ENCODE assay signal across 13 cellular contexts in the genomic region with DNA sequence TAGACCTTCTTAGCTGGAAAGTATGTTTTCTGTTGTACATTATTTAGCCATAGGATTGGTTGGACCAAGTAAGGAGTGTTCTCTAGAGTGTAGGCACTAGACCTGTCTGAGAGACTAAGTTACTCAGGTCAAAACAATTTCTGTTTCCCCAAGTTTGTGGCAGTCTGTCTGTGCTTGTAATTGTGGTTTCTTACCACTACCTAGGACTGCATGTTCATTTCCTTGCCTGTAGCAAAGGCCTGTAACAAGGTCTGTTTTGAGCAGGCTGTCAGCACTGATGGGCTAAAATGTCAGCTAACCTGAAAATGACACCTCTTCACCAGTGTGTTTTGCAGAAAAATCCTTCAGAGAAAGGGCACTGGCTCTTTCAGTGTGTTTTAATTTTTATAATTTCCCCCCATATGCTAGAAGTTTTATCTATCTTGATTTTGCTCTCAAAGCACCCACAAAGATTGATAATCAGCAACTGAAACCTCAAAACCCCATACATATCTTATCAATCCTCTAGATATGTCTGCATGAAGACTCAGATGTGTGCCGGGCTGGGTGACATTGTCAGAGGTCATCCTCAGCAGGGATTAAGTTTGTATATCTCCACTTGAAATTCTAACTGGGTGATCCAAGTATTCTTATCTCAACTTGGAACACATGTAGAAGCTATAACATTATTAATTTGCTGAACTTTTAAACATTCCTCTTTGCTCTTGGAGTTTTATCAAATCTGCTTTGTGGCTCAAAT. TPM values are rescaled to one million over a fixed set of nuclear protein-coding genes. Genes with fewer than 3 reads are reported as not detected.
DNase-seq lines count a peak whose midpoint lies in the region; ATAC-seq and TF ChIP-seq lines count a peak whose summit lies in the region.
"Had no signal": no experiment of that assay in that cellular context is flagged by ENCODE, and none has a peak within 500 bp of the region (broad histone marks: within the 10 kb centered on the region; RNA-seq: fewer than 3 reads in every experiment).

No MANE protein-coding gene starts in this region.

- no peaks in the 10 kb centered on the region for H3K79me2 ChIP-seq in mammary epithelial cell (ENCODE audit: insufficient read depth, low read length)

- no peaks in the 10 kb centered on the region for H4K20me1 ChIP-seq in mammary epithelial cell (ENCODE audit: insufficient read depth, low read length)

- H3K27ac ChIP-seq in mammary epithelial cell (ENCODE audit: insufficient read depth, low read depth, low read length) (peak overlapping the region; percentile 37), breast epithelium (no peak overlapping the region), aorta (ENCODE audit: low read depth in 1 of 2, low read length in 2 of 2) (no peak overlapping the region)
- H3K27ac ChIP-seq: dorsolateral prefrontal cortex had no signal

- TF ChIP-seq POLR2A in breast epithelium (IDR thresholded peaks at IDR 0.05), result no peak

- H3K36me3 ChIP-seq in mammary epithelial cell (ENCODE audit: insufficient read depth, low read length), result no peaks in the 10 kb centered on the region
- H3K36me3 ChIP-seq in breast epithelium, result no peaks in the 10 kb centered on the region
- no peaks in the 10 kb centered on the region for H3K36me3 ChIP-seq in aorta (ENCODE audit: control insufficient read depth in 1 of 2, insufficient read depth in 2 of 2, low read length in 1 of 2)
- H3K36me3 ChIP-seq: stomach had no signal

- WGBS in mammary epithelial cell (ENCODE audit: low coverage, missing lambda C conversion rate), result 88% methylated on average over 1 of the region's 1 CpG
- 65 to 77% methylated on average over 1 of the region's 1 CpG for WGBS in aorta, 2 donors

- dilution Hi-C loops in mammary epithelial cell (cut with HindIII; ENCODE audit: low sequenced_read_pairs), result no loop called here

- no peaks in the 10 kb centered on the region for H3K36me3 Mint-ChIP-seq in T-cell
- H3K36me3 Mint-ChIP-seq: naive B cell had no signal

- CTCF ChIA-PET in mammary epithelial cell (lab: Charles Lee; ENCODE audit: low non-redundant PET), result no interaction called here
- CTCF ChIA-PET in T-cell (lab: Charles Lee), result interaction anchor here in 1 of 2 donors (0.8 kb wide), 1 partner anchor 29 kb away, joined by 3 read pairs; no protein-coding TSS in a partner anchor

- no TSS peak for BruUV-seq in mammary epithelial cell (replicated peaks; lab: Mats Ljungman, UMichigan)

- H3K27me3 ChIP-seq in mammary epithelial cell (ENCODE audit: insufficient read depth, low read length) (no peaks in the 10 kb centered on the region), breast epithelium (no peaks in the 10 kb centered on the region), aorta (ENCODE audit: control insufficient read depth in 1 of 2, insufficient read depth in 2 of 2, low read length in 1 of 2) (no peaks in the 10 kb centered on the region)
- H3K27me3 ChIP-seq: stomach had no signal

- H3K4me3 ChIP-seq in mammary epithelial cell (replicated peaks in 1 of 3; ENCODE audit: insufficient read depth in 1 of 3, low read depth in 2 of 3, low read length in 3 of 3) (no peak overlapping the region), breast epithelium (no peak overlapping the region), epithelial cell of esophagus (ENCODE audit: low read length) (no peak overlapping the region), aorta (ENCODE audit: low read length in 2 of 2) (no peak overlapping the region)
- H3K4me3 ChIP-seq: dorsolateral prefrontal cortex, stomach had no signal

- peak overlapping the region; percentile 2 to 81 for H3K27ac Mint-ChIP-seq in T-cell
- H3K27ac Mint-ChIP-seq: naive B cell had no signal

- H3K27me3 Mint-ChIP-seq in T-cell, result peaks cover 6 to 12% of the 10 kb centered on the region in 2 donors

- H3K9me3 ChIP-seq in mammary epithelial cell (replicated peaks; ENCODE audit: insufficient read depth, low read length) (no peaks in the 10 kb centered on the region), breast epithelium (no peaks in the 10 kb centered on the region), aorta (ENCODE audit: control insufficient read depth, low read length) (no peaks in the 10 kb centered on the region)

- no peaks in the 10 kb centered on the region for H3K9me3 Mint-ChIP-seq in T-cell

- peak; percentile 82 to 94 (median 90) for ATAC-seq in T-cell (replicated peaks in 1 of 4)
- ATAC-seq in GM18858 (IDR thresholded peaks at IDR 0.05; ENCODE audit: unreplicated experiment), result no peak
- no peak for ATAC-seq in aorta (ENCODE audit: low FRiP score)
- ATAC-seq in GM21423 (IDR thresholded peaks at IDR 0.05; ENCODE audit: unreplicated experiment), result no peak

- TF ChIP-seq CTCF in mammary epithelial cell (conservative IDR thresholded peaks at IDR 0.05 in 1 of 2, IDR thresholded peaks at IDR 0.05 in 1 of 2; ENCODE audit: extremely low read depth in 1 of 2, insufficient read depth in 1 of 2, low read depth in 1 of 2, low read length in 2 of 2) (no peak), breast epithelium (IDR thresholded peaks at IDR 0.05) (no peak), epithelial cell of esophagus (IDR thresholded peaks at IDR 0.05; ENCODE audit: insufficient read depth, low read depth, low read length, missing control alignments) (no peak)

- no peak overlapping the region for H3K9ac ChIP-seq in mammary epithelial cell (ENCODE audit: insufficient read depth, low read length)

- peak overlapping the region in 1 of 3 donors; percentile 28 for H3K4me3 Mint-ChIP-seq in T-cell
- H3K4me3 Mint-ChIP-seq: naive B cell had no signal

- peak; percentile 82 for DNase-seq in mammary epithelial cell
- no peak for DNase-seq in breast epithelium (ENCODE audit: low spot score in 2 of 2)
- peak in 9 of 34 experiments; percentile 1 to 26 (median 5) for DNase-seq in T-cell
- peak; percentile 47 for DNase-seq in epithelial cell of esophagus (ENCODE audit: low read depth)
- peak; percentile 24 for DNase-seq in stimulated activated CD8-positive, alpha-beta memory T cell treated with anti-CD3 and anti-CD28 coated beads, Interleukin-4, amount 100 ng/mL, for 48 hours
- DNase-seq in aorta, result no peak
- DNase-seq: dorsolateral prefrontal cortex, naive B cell, NCI-H2029 treated with DMSO at 0.1 percent for 48 hours, retina, stomach had no signal

- POLR2A ChIA-PET in T-cell (lab: Charles Lee), result no interaction called here

- H3K4me1 Mint-ChIP-seq in T-cell, result peaks cover 7 to 24% (median 11%) of the 10 kb centered on the region in 3 donors
- H3K4me1 Mint-ChIP-seq: naive B cell had no signal

- H2AFZ ChIP-seq in mammary epithelial cell (ENCODE audit: low read depth, low read length), result peak overlapping the region; percentile 31

- intact Hi-C loops in mammary epithelial cell (cut with micrococcal nuclease), result no loop called here
- intact Hi-C loops in breast epithelium (cut with DNase I; ENCODE audit: low total_unique reads), result no loop called here
- intact Hi-C loops in aorta (cut with DNase I), result no loop called here

- in situ Hi-C loops in mammary epithelial cell (cut with MboI; ENCODE audit: low sequenced_read_pairs in 2 of 2), result no loop called here

- H3K4me1 ChIP-seq in mammary epithelial cell (ENCODE audit: insufficient read depth, low read length) (peaks cover 20% of the 10 kb centered on the region), breast epithelium (no peaks in the 10 kb centered on the region), aorta (ENCODE audit: control insufficient read depth in 1 of 2, insufficient read depth in 2 of 2, low read length in 2 of 2) (no peaks in the 10 kb centered on the region)

- H3K4me2 ChIP-seq in mammary epithelial cell (ENCODE audit: insufficient read depth, low read depth, low read length), result peak overlapping the region; percentile 45

RNA-seq across cellular contexts. Expression of gene ST6GALNAC3, which starts 50.7 kb away (rescaled TPM):
- total RNA-seq in mammary epithelial cell, result 1 to 10 TPM in 1 of 2 donors, not detected in 1; 1.7 TPM
- polyA plus RNA-seq in mammary epithelial cell, result 0.03 TPM
- not detected for polyA minus RNA-seq in mammary epithelial cell
- 10 to 100 TPM in 1 of 3 donors, 1 to 10 TPM in 2; 4.1 to 14.4 (median 8.5) TPM for total RNA-seq in breast epithelium
- 1 to 10 TPM in 3 of 5 donors, under 1 TPM in 2; 0.33 to 6.6 (median 1.5) TPM for total RNA-seq in T-cell
- 10 to 100 TPM; 10.5 to 20.2 TPM for total RNA-seq in aorta
- polyA plus RNA-seq in aorta, result 1 to 10 TPM in 1 of 2 donors, under 1 TPM in 1; 0.50 to 1.3 TPM

Comparison
In these comparisons a context has a peak if more than half of its experiments do, and no peak if none do; other contexts are left out.
1. DNase-seq: peak in mammary epithelial cell (single experiment), epithelial cell of esophagus (single experiment) and stimulated activated CD8-positive, alpha-beta memory T cell treated with anti-CD3 and anti-CD28 coated beads, Interleukin-4, amount 100 ng/mL, for 48 hours (single experiment); none in breast epithelium (0 of 2) and aorta (0 of 2).
2. ATAC-seq: peak in T-cell (4 of 4); none in GM18858 (single experiment), aorta (single experiment) and GM21423 (single experiment).